Comparison of ENCODE assay signal across 24 cellular contexts in genomic region chr12:3576891-3577290, GRCh38.
"Had no signal": no experiment of that assay in that cellular context is flagged by ENCODE, and none has a peak within 500 bp of the region (broad histone marks: within the 10 kb centered on the region; RNA-seq: fewer than 3 reads in every experiment).

No MANE protein-coding gene starts in this region.

- FAIRE-seq: colon, endothelial cell of umbilical vein, islet of Langerhans, keratinocyte had no signal

- H3K36me3 ChIP-seq: esophagus squamous epithelium, gastrocnemius medialis, heart right ventricle, left lung, lower lobe of right lung had no signal

- H3K9me3 Mint-ChIP-seq: mesothelial cell of epicardium had no signal

- DNase-seq: cerebellar nuclear complex; dermis blood vessel endothelial cell; dorsolateral prefrontal cortex; effector CD4-positive, alpha-beta T cell; effector memory CD4-positive, alpha-beta T cell; esophagus squamous epithelium; foreskin fibroblast; foreskin melanocyte; gastrocnemius medialis; glutamatergic neuron; head of caudate nucleus; heart right ventricle; hippocampal formation; left cardiac atrium; left lung; left ventricle myocardium superior; lower lobe of right lung; mesenchymal stem cell had no signal

- H3K9me3 ChIP-seq: esophagus squamous epithelium, gastrocnemius medialis, heart right ventricle, left lung, lower lobe of right lung had no signal

- H3K27me3 ChIP-seq: dorsolateral prefrontal cortex, gastrocnemius medialis, left lung had no signal

- H3K4me1 ChIP-seq: esophagus squamous epithelium, gastrocnemius medialis, heart right ventricle, left lung, lower lobe of right lung had no signal

- H3K4me3 ChIP-seq: coronary artery, dorsolateral prefrontal cortex, esophagus squamous epithelium, gastrocnemius medialis, heart right ventricle, left lung, lower lobe of right lung had no signal

- ATAC-seq: gastrocnemius medialis, left cardiac atrium, left lung, left ventricle myocardium superior, lower lobe of right lung had no signal

- H3K27ac Mint-ChIP-seq: mesothelial cell of epicardium had no signal

- H3K4me3 Mint-ChIP-seq: mesothelial cell of epicardium had no signal

- H3K27ac ChIP-seq: coronary artery, esophagus squamous epithelium, gastrocnemius medialis, heart right ventricle, left lung, lower lobe of right lung had no signal
